10 cellular contexts compared by ENCODE assay signal in genomic region chr5:169299146-169299545, GRCh38. TPM values are rescaled to one million over a fixed set of nuclear protein-coding genes. Genes with fewer than 3 reads are reported as not detected.
A peak's percentile ranks its signal among the peaks of the same experiment; 100 is the strongest.
DNase-seq lines count a peak whose midpoint lies in the region; ATAC-seq and TF ChIP-seq lines count a peak whose summit lies in the region.
"Had no signal": no experiment of that assay in that cellular context is flagged by ENCODE, and none has a peak within 500 bp of the region (broad histone marks: within the 10 kb centered on the region; RNA-seq: fewer than 3 reads in every experiment).

No MANE protein-coding gene starts in this region.

- 3 to 7% methylated on average over 3 to 4 of the region's 4 CpGs for WGBS in GM23248 (ENCODE audit: low coverage in 1 of 2, low lambda C conversion rate in 2 of 2, missing lambda C conversion rate in 2 of 2), 2 experiments
- 71% methylated on average over 4 of the region's 4 CpGs for WGBS in thymus

- POLR2A ChIA-PET in activated CD8-positive, alpha-beta T cell treated with anti-CD3 and anti-CD28 coated beads, Interleukin-2, amount 10 ng/mL, durations not matched to agents 7 days and 5 days (lab: Charles Lee), result no interaction called here

- H3K4me2 ChIP-seq in GM23248 (ENCODE audit: unreplicated experiment), result peak overlapping the region; percentile 96

- H3K4me1 Mint-ChIP-seq in endothelial cell (ENCODE audit: unreplicated experiment), result peaks cover 13% of the 10 kb centered on the region
- H3K4me1 Mint-ChIP-seq in stimulated activated memory B cell treated with anti-CD40 and anti-IgM and Interleukin-4, amounts not matched to agents 10 μg/mL and 1 μg/mL and 100 μg/mL, for 72 hours, result peaks cover 10% of the 10 kb centered on the region
- H3K4me1 Mint-ChIP-seq in activated CD8-positive, alpha-beta T cell treated with anti-CD3 and anti-CD28 coated beads, Interleukin-2, amount 10 ng/mL, durations not matched to agents 7 days and 5 days (ENCODE audit: low read depth), result peaks cover 8% of the 10 kb centered on the region

- in situ Hi-C loops in GM23248 (cut with MboI), result no loop called here

- H2AFZ ChIP-seq in GM23248, result peak overlapping the region; percentile 58

- peak overlapping the region; percentile 33 for H3K4me3 Mint-ChIP-seq in endothelial cell (ENCODE audit: unreplicated experiment)
- no peak overlapping the region for H3K4me3 Mint-ChIP-seq in stimulated activated memory B cell treated with anti-CD40 and anti-IgM and Interleukin-4, amounts not matched to agents 10 μg/mL and 1 μg/mL and 100 μg/mL, for 72 hours
- H3K4me3 Mint-ChIP-seq in activated CD8-positive, alpha-beta T cell treated with anti-CD3 and anti-CD28 coated beads, Interleukin-2, amount 10 ng/mL, durations not matched to agents 7 days and 5 days, result no peak overlapping the region

- H3K36me3 Mint-ChIP-seq in endothelial cell (ENCODE audit: low read depth, unreplicated experiment), result no peaks in the 10 kb centered on the region
- H3K36me3 Mint-ChIP-seq in stimulated activated memory B cell treated with anti-CD40 and anti-IgM and Interleukin-4, amounts not matched to agents 10 μg/mL and 1 μg/mL and 100 μg/mL, for 72 hours, result no peaks in the 10 kb centered on the region
- H3K36me3 Mint-ChIP-seq in activated CD8-positive, alpha-beta T cell treated with anti-CD3 and anti-CD28 coated beads, Interleukin-2, amount 10 ng/mL, durations not matched to agents 7 days and 5 days (ENCODE audit: low read depth), result no peaks in the 10 kb centered on the region

- no peak for ATAC-seq in stimulated activated memory B cell treated with anti-CD40 and anti-IgM and Interleukin-4, amounts not matched to agents 10 μg/mL and 1 μg/mL and 100 μg/mL, for 72 hours
- ATAC-seq in activated CD8-positive, alpha-beta T cell treated with anti-CD3 and anti-CD28 coated beads, Interleukin-2, amount 10 ng/mL, durations not matched to agents 7 days and 5 days, result no peak

- H3K9me3 Mint-ChIP-seq in endothelial cell (ENCODE audit: unreplicated experiment), result no peaks in the 10 kb centered on the region
- H3K9me3 Mint-ChIP-seq in stimulated activated memory B cell treated with anti-CD40 and anti-IgM and Interleukin-4, amounts not matched to agents 10 μg/mL and 1 μg/mL and 100 μg/mL, for 72 hours, result peaks cover 3% of the 10 kb centered on the region
- no peaks in the 10 kb centered on the region for H3K9me3 Mint-ChIP-seq in activated CD8-positive, alpha-beta T cell treated with anti-CD3 and anti-CD28 coated beads, Interleukin-2, amount 10 ng/mL, durations not matched to agents 7 days and 5 days (ENCODE audit: insufficient read depth)

- peaks cover 13% of the 10 kb centered on the region for H3K27me3 Mint-ChIP-seq in endothelial cell (ENCODE audit: unreplicated experiment)
- peaks cover 45% of the 10 kb centered on the region for H3K27me3 Mint-ChIP-seq in stimulated activated memory B cell treated with anti-CD40 and anti-IgM and Interleukin-4, amounts not matched to agents 10 μg/mL and 1 μg/mL and 100 μg/mL, for 72 hours
- H3K27me3 Mint-ChIP-seq in activated CD8-positive, alpha-beta T cell treated with anti-CD3 and anti-CD28 coated beads, Interleukin-2, amount 10 ng/mL, durations not matched to agents 7 days and 5 days (ENCODE audit: low read depth), result peaks cover 43% of the 10 kb centered on the region

- H3K27ac ChIP-seq in GM23248 (peak overlapping the region; percentile 65), muscle layer of colon (ENCODE audit: low read depth, low read length) (peak overlapping the region; percentile 67), thymus (ENCODE audit: low read depth) (peak overlapping the region; percentile 18)

- 0 out of 2 replicates have a peak, but pooled peaks cover 5% of the 10 kb centered on the region for H4K20me1 ChIP-seq in GM23248 (ENCODE audit: insufficient read depth)

- peaks cover 57% of the 10 kb centered on the region for H3K4me1 ChIP-seq in GM23248 (ENCODE audit: insufficient read depth)
- H3K4me1 ChIP-seq in muscle layer of colon (ENCODE audit: insufficient read depth, low read length), result peaks cover 59% of the 10 kb centered on the region
- H3K4me1 ChIP-seq in thymus (ENCODE audit: control insufficient read depth, insufficient read depth, low read length), result no peaks in the 10 kb centered on the region

- peaks cover 52% of the 10 kb centered on the region for H3K79me2 ChIP-seq in GM23248 (ENCODE audit: insufficient read depth)

- peak overlapping the region; percentile 83 for H3K9ac ChIP-seq in GM23248
- H3K9ac ChIP-seq in muscle layer of colon (ENCODE audit: low read length), result peak overlapping the region; percentile 9

- H3K27me3 ChIP-seq in GM23248 (replicated peaks; ENCODE audit: insufficient read depth) (no peaks in the 10 kb centered on the region), muscle layer of colon (ENCODE audit: control insufficient read depth in 1 of 2, insufficient read depth in 2 of 2, low read length in 2 of 2) (peaks cover 0 to 5% of the 10 kb centered on the region in 2 donors), thymus (ENCODE audit: control insufficient read depth, insufficient read depth) (peaks cover 35% of the 10 kb centered on the region)

- CTCF ChIA-PET in activated CD8-positive, alpha-beta T cell treated with anti-CD3 and anti-CD28 coated beads, Interleukin-2, amount 10 ng/mL, durations not matched to agents 7 days and 5 days (lab: Charles Lee), result no interaction called here

- no peak for TF ChIP-seq CTCF in endothelial cell (IDR thresholded peaks at IDR 0.05; ENCODE audit: unreplicated experiment)

- no peaks in the 10 kb centered on the region for H3K9me3 ChIP-seq in GM23248 (ENCODE audit: low read depth)
- H3K9me3 ChIP-seq in muscle layer of colon (ENCODE audit: low read length), result no peaks in the 10 kb centered on the region
- no peaks in the 10 kb centered on the region for H3K9me3 ChIP-seq in thymus (ENCODE audit: control insufficient read depth)

- H3F3A ChIP-seq in GM23248 (ENCODE audit: insufficient read depth), result peaks cover 47% of the 10 kb centered on the region

- H3K4me3 ChIP-seq in GM23248 (peak overlapping the region; percentile 81), muscle layer of colon (ENCODE audit: low read depth in 1 of 2, low read length in 2 of 2) (peak overlapping the region in 1 of 2 donors; percentile 65), thymus (ENCODE audit: low read length) (peak overlapping the region; percentile 23)

- H3K27ac Mint-ChIP-seq in endothelial cell (ENCODE audit: unreplicated experiment), result no peak overlapping the region
- no peak overlapping the region for H3K27ac Mint-ChIP-seq in stimulated activated memory B cell treated with anti-CD40 and anti-IgM and Interleukin-4, amounts not matched to agents 10 μg/mL and 1 μg/mL and 100 μg/mL, for 72 hours
- H3K27ac Mint-ChIP-seq in activated CD8-positive, alpha-beta T cell treated with anti-CD3 and anti-CD28 coated beads, Interleukin-2, amount 10 ng/mL, durations not matched to agents 7 days and 5 days, result no peak overlapping the region

- peak; percentile 67 for DNase-seq in GM23248
- DNase-seq in endothelial cell (ENCODE audit: low spot score), result no peak
- DNase-seq in stimulated activated CD4-positive, alpha-beta T cell treated with anti-CD3 and anti-CD28 coated beads, Interleukin-4, amount 100 ng/mL, for 24 hours, result no peak
- no peak for DNase-seq in activated CD8-positive, alpha-beta T cell treated with anti-CD3 and anti-CD28 coated beads, Interleukin-2, amount 10 ng/mL, durations not matched to agents 7 days and 5 days
- DNase-seq in HCEC 1CT, result no peak
- DNase-seq: effector memory CD4-positive, alpha-beta T cell; NCI-H510A treated with DMSO at 0.1 percent for 48 hours had no signal

- H3K36me3 ChIP-seq in GM23248 (ENCODE audit: low read depth), result no peaks in the 10 kb centered on the region
- H3K36me3 ChIP-seq in muscle layer of colon (ENCODE audit: insufficient read depth, low read length), result no peaks in the 10 kb centered on the region
- no peaks in the 10 kb centered on the region for H3K36me3 ChIP-seq in thymus (ENCODE audit: control insufficient read depth, insufficient read depth)

- no peaks in the 10 kb centered on the region for H3K9me2 ChIP-seq in GM23248 (ENCODE audit: insufficient read depth)

RNA-seq across cellular contexts. Expression of gene SLIT3, which starts 1.8 kb away (rescaled TPM):
- total RNA-seq in GM23248 (2014; rRNA removed; shearing (Covaris generic)), result 49.4 and 61.9 TPM in 2 replicates
- polyA plus RNA-seq in GM23248 (2016; fragmentation: Nextera tagmentation; extraction: Ambion mirVana) (98.9 and 100 TPM in 2 replicates), thymus (9.2 TPM)
- total RNA-seq in endothelial cell (ENCODE audit: unreplicated experiment), result 3.2 TPM
- not detected for total RNA-seq in activated CD8-positive, alpha-beta T cell treated with anti-CD3 and anti-CD28 coated beads, Interleukin-2, amount 10 ng/mL, durations not matched to agents 7 days and 5 days

Comparison
In these comparisons a context has a peak if more than half of its experiments do, and no peak if none do; other contexts are left out.
1. RNA of gene SLIT3, which starts 1.8 kb away (total RNA-seq): 49.4 to 61.9 TPM in GM23248; 3.2 TPM in endothelial cell (single experiment) and not detected in activated CD8-positive, alpha-beta T cell treated with anti-CD3 and anti-CD28 coated beads, Interleukin-2, amount 10 ng/mL, durations not matched to agents 7 days and 5 days; every median in the first group is over 10 times any median in the second.
2. Peak in every context shown above with its lines, with median percentiles within 50 percentile points of each other: H3K27ac ChIP-seq.